13 cellular contexts compared by ENCODE assay signal in genomic region chr13:33087790-33088189, GRCh38.
"Had no signal": no experiment of that assay in that cellular context is flagged by ENCODE, and none has a peak within 500 bp of the region (broad histone marks: within the 10 kb centered on the region; RNA-seq: fewer than 3 reads in every experiment).

No MANE protein-coding gene starts in this region.

- H3K4me3 ChIP-seq: ascending aorta, transverse colon had no signal

- H3K27me3 ChIP-seq: ascending aorta, transverse colon had no signal

- H3K36me3 ChIP-seq: ascending aorta, transverse colon had no signal

- DNase-seq: activated CD4-positive, alpha-beta memory T cell treated with anti-CD3 and anti-CD28 coated beads for 36 hours; activated CD4-positive, alpha-beta T cell treated with anti-CD3 and anti-CD28 coated beads for 36 hours; activated naive CD4-positive, alpha-beta T cell treated with anti-CD3 and anti-CD28 coated beads, Interleukin-2, amount 10 ng/mL, durations not matched to agents 7 days and 5 days; activated T-cell treated with anti-CD3 and anti-CD28 coated beads, Interleukin-2, amount 50 U/mL, for 24 hours; erythroblast; kidney glomerular epithelial cell; natural killer cell; stimulated activated CD4-positive, alpha-beta T cell treated with anti-CD3 and anti-CD28 coated beads, Interleukin-15, amount 100 ng/mL, for 24 hours; stimulated activated CD4-positive, alpha-beta T cell treated with anti-CD3 and anti-CD28 coated beads, Interleukin-4, amount 100 ng/mL, for 24 hours; stimulated activated naive CD4-positive, alpha-beta T cell; T-helper 17 cell; transverse colon had no signal

- H3K4me1 ChIP-seq: ascending aorta had no signal

- H3K9me3 ChIP-seq: ascending aorta, transverse colon had no signal

- ATAC-seq: activated CD4-positive, alpha-beta T cell treated with anti-CD3 and anti-CD28 coated beads for 36 hours; natural killer cell; T-helper 17 cell had no signal

- H3K27ac ChIP-seq: ascending aorta, transverse colon had no signal
